ENCODE assay signal across 14 cellular contexts in the genomic region with DNA sequence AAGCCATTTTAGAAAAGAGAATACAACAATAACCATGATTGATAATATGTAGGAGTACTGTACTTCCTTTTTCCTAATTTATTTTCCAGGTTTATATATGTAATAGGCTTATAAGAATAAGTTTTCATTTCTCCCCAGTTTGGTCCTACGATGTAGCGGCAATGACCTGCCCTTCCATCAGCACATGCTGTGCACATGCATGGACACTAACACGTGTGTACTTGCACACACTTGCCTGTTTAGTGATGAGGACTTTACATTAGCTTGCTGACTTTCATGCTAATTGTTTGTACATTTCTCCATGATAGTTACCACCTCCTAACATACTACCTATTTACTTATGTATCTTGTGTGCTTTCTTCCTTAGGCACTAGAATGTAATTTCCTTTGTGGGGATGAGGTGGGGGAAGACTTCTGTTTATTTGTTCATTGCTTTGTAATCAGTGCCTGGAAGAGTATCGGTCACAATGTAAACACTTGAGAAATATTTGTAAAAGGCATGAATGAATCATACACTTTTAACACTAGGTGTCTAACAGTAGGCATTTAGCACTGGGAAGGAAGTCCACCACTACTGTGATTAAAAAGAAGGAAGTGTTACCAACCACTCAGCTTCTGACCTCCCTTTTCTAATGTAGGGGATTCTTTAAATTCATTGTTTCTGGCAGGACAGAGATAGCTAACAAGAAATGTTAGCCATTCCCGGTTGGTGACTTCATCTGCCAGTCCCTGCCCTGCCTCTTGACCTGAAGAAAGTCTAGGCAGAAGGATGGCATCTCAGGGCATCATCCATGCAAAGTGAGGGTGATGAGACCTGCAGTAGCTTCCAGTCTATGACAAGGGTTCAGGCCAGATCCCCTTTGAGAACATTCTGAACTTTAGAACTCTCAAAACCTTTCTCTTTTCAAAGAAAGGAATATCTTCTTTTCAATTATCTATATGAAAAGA.
DNase-seq lines count a peak whose midpoint lies in the region; ATAC-seq, FAIRE-seq and TF ChIP-seq lines count a peak whose summit lies in the region.
"Had no signal": no experiment of that assay in that cellular context is flagged by ENCODE, and none has a peak within 500 bp of the region (broad histone marks: within the 10 kb centered on the region; RNA-seq: fewer than 3 reads in every experiment).

No MANE protein-coding gene starts in this region.

- ATAC-seq in GM19328 (IDR thresholded peaks at IDR 0.05; ENCODE audit: unreplicated experiment), result no peak
- no peak for ATAC-seq in GM21423 (IDR thresholded peaks at IDR 0.05; ENCODE audit: unreplicated experiment)
- ATAC-seq: K562, left lobe of liver had no signal

- DNase-seq in NCI-H510A treated with DMSO at 0.1 percent for 48 hours (lab: John Stamatoyannopoulos, UW), result peak; percentile 42
- DNase-seq in NCI-H510A (lab: John Stamatoyannopoulos, UW), result no peak
- DNase-seq in NCI-H748 treated with DMSO at 0.1 percent for 48 hours (lab: John Stamatoyannopoulos, UW), result peak; percentile 31
- DNase-seq in choroid plexus epithelial cell (ENCODE audit: low read depth), result peak; percentile 20
- DNase-seq in urothelium cell line (ENCODE audit: low spot score), result peak; percentile 14
- DNase-seq in AML-193 (lab: John Stamatoyannopoulos, UW), result no peak
- DNase-seq: activated B cell treated with CpG ODN at 0.5 μM for 24 hours; DMS79 treated with DMSO at 0.1 percent for 48 hours; effector CD4-positive, alpha-beta T cell; NCI-H2171 treated with DMSO at 0.1 percent for 48 hours had no signal

- FAIRE-seq in urothelium cell line (lab: Jason Lieb, UNC), result no peak
- FAIRE-seq: K562 had no signal

- H3K4me3 ChIP-seq in choroid plexus epithelial cell (ENCODE audit: low read depth, low read length), result no peak overlapping the region
- H3K4me3 ChIP-seq: K562 had no signal

- no peak for TF ChIP-seq CTCF in choroid plexus epithelial cell (conservative IDR thresholded peaks at IDR 0.05; ENCODE audit: low read depth, low read length)

Comparison
In these comparisons a context has a peak if more than half of its experiments do, and no peak if none do; other contexts are left out.
1. DNase-seq: peak in NCI-H510A treated with DMSO at 0.1 percent for 48 hours (single experiment), NCI-H748 treated with DMSO at 0.1 percent for 48 hours (single experiment), choroid plexus epithelial cell (single experiment) and urothelium cell line (single experiment); none in NCI-H510A (single experiment) and AML-193 (0 of 2).